In genomic region chr20:24702501-24703283, GRCh38 we compare ENCODE assay signal across 21 cellular contexts.
"Had no signal": no experiment of that assay in that cellular context is flagged by ENCODE, and none has a peak within 500 bp of the region (broad histone marks: within the 10 kb centered on the region; RNA-seq: fewer than 3 reads in every experiment).

No MANE protein-coding gene starts in this region.

- FAIRE-seq: endometrium, frontal cortex had no signal

- DNase-seq: activated B cell treated with CpG ODN at 0.5 μM for 24 hours; activated CD4-positive, alpha-beta T cell treated with anti-CD3 and anti-CD28 coated beads, Interleukin-2, amount 50 U/mL, for 1 hour; activated naive CD8-positive, alpha-beta T cell treated with anti-CD3 and anti-CD28 coated beads, Interleukin-2, amount 50 U/mL, for 24 hours; amygdala; caudate nucleus; effector CD4-positive, alpha-beta T cell; left ventricle myocardium superior; midbrain; naive thymus-derived CD4-positive, alpha-beta T cell; right cardiac atrium; stimulated activated CD4-positive, alpha-beta T cell treated with anti-CD3 and anti-CD28 coated beads, Interleukin-2, amount 100 ng/mL, for 48 hours; stimulated activated naive CD8-positive, alpha-beta T cell treated with anti-CD3 and anti-CD28 coated beads, Interleukin-15, Interleukin-2, amounts not matched to agents 100 U/mL and 50 U/mL, for 24 hours; testis; trophoblast cell had no signal

- H3K27ac Mint-ChIP-seq: activated B cell treated with CpG ODN at 0.5 μM for 24 hours; activated naive CD4-positive, alpha-beta T cell treated with anti-CD3 and anti-CD28 coated beads, Interleukin-2, amount 50 U/mL, for 24 hours; activated naive CD8-positive, alpha-beta T cell treated with anti-CD3 and anti-CD28 coated beads, Interleukin-2, amount 50 U/mL, for 24 hours; activated T-helper 2 cell treated with anti-CD3 and anti-CD28 coated beads, Interferon-gamma antibody, Interleukin-2, Interleukin-4, amounts not matched to agents 10 μg/mL and 5 μg/mL and 100 μg/mL, durations not matched to agents 14 hours and 24 hours and 36 hours; dendritic cell treated with granulocyte-macrophage colony-stimulating factor and Interleukin-4, amounts not matched to agents 40 ng/mL and 50 ng/mL, for 4 days; naive thymus-derived CD4-positive, alpha-beta T cell had no signal

- H3K4me1 ChIP-seq: parathyroid adenoma, testis had no signal

- ATAC-seq: activated naive CD8-positive, alpha-beta T cell treated with anti-CD3 and anti-CD28 coated beads, Interleukin-2, amount 50 U/mL, for 24 hours; left ventricle myocardium superior; naive thymus-derived CD4-positive, alpha-beta T cell; right cardiac atrium; stimulated activated naive CD8-positive, alpha-beta T cell treated with anti-CD3 and anti-CD28 coated beads, Interleukin-15, Interleukin-2, amounts not matched to agents 100 U/mL and 50 U/mL, for 24 hours had no signal

- H3K27ac ChIP-seq: epithelial cell of prostate, parathyroid adenoma, testis had no signal

- H3K36me3 Mint-ChIP-seq: activated naive CD4-positive, alpha-beta T cell treated with anti-CD3 and anti-CD28 coated beads, Interleukin-2, amount 50 U/mL, for 24 hours; naive thymus-derived CD4-positive, alpha-beta T cell had no signal

- H3K27me3 ChIP-seq: testis had no signal

- H3K4me3 ChIP-seq: testis had no signal

- H3K9me3 ChIP-seq: testis had no signal

- H3K4me1 Mint-ChIP-seq: activated B cell treated with CpG ODN at 0.5 μM for 24 hours; activated naive CD4-positive, alpha-beta T cell treated with anti-CD3 and anti-CD28 coated beads, Interleukin-2, amount 50 U/mL, for 24 hours; activated naive CD8-positive, alpha-beta T cell treated with anti-CD3 and anti-CD28 coated beads, Interleukin-2, amount 50 U/mL, for 24 hours had no signal

- H3K27me3 Mint-ChIP-seq: activated naive CD4-positive, alpha-beta T cell treated with anti-CD3 and anti-CD28 coated beads, Interleukin-2, amount 50 U/mL, for 24 hours; activated naive CD8-positive, alpha-beta T cell treated with anti-CD3 and anti-CD28 coated beads, Interleukin-2, amount 50 U/mL, for 24 hours; dendritic cell treated with granulocyte-macrophage colony-stimulating factor and Interleukin-4, amounts not matched to agents 40 ng/mL and 50 ng/mL, for 4 days had no signal

- H3K9me3 Mint-ChIP-seq: activated B cell treated with CpG ODN at 0.5 μM for 24 hours; activated naive CD4-positive, alpha-beta T cell treated with anti-CD3 and anti-CD28 coated beads, Interleukin-2, amount 50 U/mL, for 24 hours; activated naive CD8-positive, alpha-beta T cell treated with anti-CD3 and anti-CD28 coated beads, Interleukin-2, amount 50 U/mL, for 24 hours; activated T-helper 2 cell treated with anti-CD3 and anti-CD28 coated beads, Interferon-gamma antibody, Interleukin-2, Interleukin-4, amounts not matched to agents 10 μg/mL and 5 μg/mL and 100 μg/mL, durations not matched to agents 14 hours and 24 hours and 36 hours; dendritic cell treated with granulocyte-macrophage colony-stimulating factor and Interleukin-4, amounts not matched to agents 40 ng/mL and 50 ng/mL, for 4 days; naive thymus-derived CD4-positive, alpha-beta T cell had no signal

- H3K4me3 Mint-ChIP-seq: activated B cell treated with CpG ODN at 0.5 μM for 24 hours; activated naive CD4-positive, alpha-beta T cell treated with anti-CD3 and anti-CD28 coated beads, Interleukin-2, amount 50 U/mL, for 24 hours; activated naive CD8-positive, alpha-beta T cell treated with anti-CD3 and anti-CD28 coated beads, Interleukin-2, amount 50 U/mL, for 24 hours; dendritic cell treated with granulocyte-macrophage colony-stimulating factor and Interleukin-4, amounts not matched to agents 40 ng/mL and 50 ng/mL, for 4 days; naive thymus-derived CD4-positive, alpha-beta T cell had no signal
